ENCODE assay signal across 12 cellular contexts in the genomic region with DNA sequence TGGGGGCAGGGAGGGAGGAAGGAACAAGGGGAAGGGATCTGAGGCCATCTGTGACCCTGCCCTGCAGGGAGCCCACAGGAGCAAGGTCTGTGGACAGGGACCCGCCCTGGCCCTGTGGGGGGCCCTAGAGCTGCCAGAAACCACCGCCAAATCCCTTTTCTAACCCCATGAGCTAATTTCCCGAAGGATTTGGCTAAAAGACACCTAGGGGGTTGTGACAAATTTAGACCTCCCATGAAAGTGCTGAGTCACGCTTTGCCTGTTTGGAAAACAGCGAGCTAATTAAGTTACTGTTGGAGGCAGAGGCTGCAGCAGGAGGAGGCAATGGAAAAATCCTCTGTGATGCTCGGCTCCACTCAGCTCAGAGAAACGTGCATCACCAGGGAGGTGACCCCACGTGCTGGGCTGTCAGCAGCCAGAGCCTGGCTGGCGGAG. TPM values are rescaled to one million over a fixed set of nuclear protein-coding genes. Genes with fewer than 3 reads are reported as not detected.
DNase-seq lines count a peak whose midpoint lies in the region; ATAC-seq, FAIRE-seq and TF ChIP-seq lines count a peak whose summit lies in the region.
"Had no signal": no experiment of that assay in that cellular context is flagged by ENCODE, and none has a peak within 500 bp of the region (broad histone marks: within the 10 kb centered on the region; RNA-seq: fewer than 3 reads in every experiment).

No MANE protein-coding gene starts in this region.

- TF ChIP-seq CTCF in HepG2 (CRISPR knock-in tag; IDR thresholded peaks at IDR 0.05): no peak
- no peak for TF ChIP-seq CTCF in right lobe of liver (IDR thresholded peaks at IDR 0.05)

- H3K4me3 ChIP-seq in HepG2 (replicated peaks in 1 of 3; ENCODE audit: insufficient read depth in 1 of 3, low read depth in 2 of 3, low read length in 3 of 3) (no peak overlapping the region), right lobe of liver (no peak overlapping the region), adipocyte (ENCODE audit: low read length) (no peak overlapping the region), iPS-20b (ENCODE audit: low read length) (no peak overlapping the region; the same call in 1 of the 2 replicates)
- H3K4me3 ChIP-seq: pancreas had no signal

- no peak overlapping the region for H3K27ac Mint-ChIP-seq in T-cell
- no peak overlapping the region for H3K27ac Mint-ChIP-seq in activated naive CD8-positive, alpha-beta T cell treated with anti-CD3 and anti-CD28 coated beads for 36 hours
- H3K27ac Mint-ChIP-seq: activated CD4-positive, alpha-beta T cell treated with anti-CD3 and anti-CD28 coated beads, Interleukin-2, amount 10 ng/mL, durations not matched to agents 24 days and 14 days had no signal

- no peaks in the 10 kb centered on the region for H3K9me3 Mint-ChIP-seq in T-cell
- no peaks in the 10 kb centered on the region for H3K9me3 Mint-ChIP-seq in activated naive CD8-positive, alpha-beta T cell treated with anti-CD3 and anti-CD28 coated beads for 36 hours
- H3K9me3 Mint-ChIP-seq: activated CD4-positive, alpha-beta T cell treated with anti-CD3 and anti-CD28 coated beads, Interleukin-2, amount 10 ng/mL, durations not matched to agents 24 days and 14 days had no signal

- H3K27me3 Mint-ChIP-seq in T-cell: peaks cover 4 to 17% of the 10 kb centered on the region in 2 donors
- peaks cover 12% of the 10 kb centered on the region for H3K27me3 Mint-ChIP-seq in activated naive CD8-positive, alpha-beta T cell treated with anti-CD3 and anti-CD28 coated beads for 36 hours
- H3K27me3 Mint-ChIP-seq: activated CD4-positive, alpha-beta T cell treated with anti-CD3 and anti-CD28 coated beads, Interleukin-2, amount 10 ng/mL, durations not matched to agents 24 days and 14 days had no signal

- no peak for TF ChIP-seq EP300 in HepG2 (IDR thresholded peaks at IDR 0.05; ENCODE audit: low read depth in 2 of 2, low read length in 2 of 2)
- no peak for TF ChIP-seq EP300 in HepG2 (CRISPR knock-in tag; IDR thresholded peaks at IDR 0.05; ENCODE audit: borderline replicate concordance)

- H3K4me3 Mint-ChIP-seq in T-cell: no peak overlapping the region
- no peak overlapping the region for H3K4me3 Mint-ChIP-seq in activated naive CD8-positive, alpha-beta T cell treated with anti-CD3 and anti-CD28 coated beads for 36 hours
- H3K4me3 Mint-ChIP-seq: activated CD4-positive, alpha-beta T cell treated with anti-CD3 and anti-CD28 coated beads, Interleukin-2, amount 10 ng/mL, durations not matched to agents 24 days and 14 days had no signal

- intact Hi-C loops in HepG2 (cut with micrococcal nuclease; ENCODE audit: unreplicated experiment) (no loop called here), right lobe of liver (cut with DNase I) (no loop called here)

- no peaks in the 10 kb centered on the region for H4K20me1 ChIP-seq in HepG2 (ENCODE audit: insufficient read depth, low read length)

- peaks cover 0 to 25% of the 10 kb centered on the region in 2 experiments; a peak in 3 of 5 replicates for H3K27me3 ChIP-seq in HepG2 (ENCODE audit: control insufficient read depth in 1 of 2, insufficient read depth in 2 of 2, low read length in 2 of 2)
- no peaks in the 10 kb centered on the region for H3K27me3 ChIP-seq in right lobe of liver
- peaks cover 35% of the 10 kb centered on the region for H3K27me3 ChIP-seq in adipocyte (replicated peaks; ENCODE audit: control insufficient read depth, insufficient read depth, low read length)
- no peaks in the 10 kb centered on the region for H3K27me3 ChIP-seq in iPS-20b (ENCODE audit: insufficient read depth, low read length)
- H3K27me3 ChIP-seq: pancreas had no signal

- no peaks in the 10 kb centered on the region for H3K36me3 Mint-ChIP-seq in T-cell
- H3K36me3 Mint-ChIP-seq in activated naive CD8-positive, alpha-beta T cell treated with anti-CD3 and anti-CD28 coated beads for 36 hours: no peaks in the 10 kb centered on the region

- CTCF ChIA-PET in HepG2 (lab: Yijun Ruan, JAX; ENCODE audit: low intra/inter-chr PET ratio, low total read pairs) (no interaction called here), T-cell (lab: Charles Lee) (no interaction called here)

- H3K4me1 Mint-ChIP-seq in T-cell: no peaks in the 10 kb centered on the region
- H3K4me1 Mint-ChIP-seq in activated naive CD8-positive, alpha-beta T cell treated with anti-CD3 and anti-CD28 coated beads for 36 hours: no peaks in the 10 kb centered on the region
- H3K4me1 Mint-ChIP-seq: activated CD4-positive, alpha-beta T cell treated with anti-CD3 and anti-CD28 coated beads, Interleukin-2, amount 10 ng/mL, durations not matched to agents 24 days and 14 days had no signal

- no peak for ATAC-seq in HepG2
- ATAC-seq in right lobe of liver: no peak
- no peak for ATAC-seq in T-cell (replicated peaks in 1 of 4)
- no peak for ATAC-seq in GM21381 (IDR thresholded peaks at IDR 0.05; ENCODE audit: unreplicated experiment)

- POLR2A ChIA-PET in HepG2 (lab: Yijun Ruan, JAX) (no interaction called here), T-cell (lab: Charles Lee) (no interaction called here)

- H3K79me2 ChIP-seq in HepG2 (ENCODE audit: insufficient read depth, low read length): no peaks in the 10 kb centered on the region

- no peaks in the 10 kb centered on the region for H3K9me3 ChIP-seq in HepG2 (ENCODE audit: low read length)
- no peaks in the 10 kb centered on the region for H3K9me3 ChIP-seq in right lobe of liver
- peaks cover 19% of the 10 kb centered on the region for H3K9me3 ChIP-seq in adipocyte (ENCODE audit: control insufficient read depth, low read length)
- peaks cover 17% of the 10 kb centered on the region for H3K9me3 ChIP-seq in iPS-20b (ENCODE audit: insufficient read depth, low read depth, low read length)
- H3K9me3 ChIP-seq: pancreas had no signal

- in situ Hi-C loops in HepG2 (cut with HindIII; ENCODE audit: extremely low pct_ligation_motif_present, low pct_unique_long_range_greater_than_20kb): no loop called here

- no peak for TF ChIP-seq RAD21 in HepG2 (CRISPR knock-in tag; IDR thresholded peaks at IDR 0.05)

- no peak overlapping the region for H3K4me2 ChIP-seq in HepG2 (ENCODE audit: low read depth, low read length)

- no peak for TF ChIP-seq POLR2A in HepG2 (IDR thresholded peaks at IDR 0.05; ENCODE audit: insufficient read depth in 1 of 2, low read depth in 2 of 2, low read length in 2 of 2)
- no peak for TF ChIP-seq POLR2A in right lobe of liver (IDR thresholded peaks at IDR 0.05)

- FAIRE-seq in HepG2 (lab: Jason Lieb, UNC): no peak
- FAIRE-seq: keratinocyte, pancreas had no signal

- DNase-seq in HepG2 (ENCODE audit: low spot score) (no peak), right lobe of liver (no peak), adipocyte (ENCODE audit: low read depth) (peak; percentile 10), T-cell (no peak), NOMO-1 (lab: John Stamatoyannopoulos, UW; ENCODE audit: unreplicated experiment in 2 of 2) (no peak)
- no peak for DNase-seq in activated naive CD8-positive, alpha-beta T cell treated with anti-CD3 and anti-CD28 coated beads for 36 hours
- DNase-seq: activated CD4-positive, alpha-beta T cell treated with anti-CD3 and anti-CD28 coated beads, Interleukin-2, amount 10 ng/mL, durations not matched to agents 24 days and 14 days; NCI-H1930; pancreas had no signal

- WGBS in HepG2 (ENCODE audit: low lambda C conversion rate): 3% methylated on average over 9 of the region's 9 CpGs
- 12% methylated on average over 8 of the region's 9 CpGs for WGBS in right lobe of liver (ENCODE audit: insufficient coverage, low coverage, low lambda C conversion rate, missing lambda C conversion rate)

- no peaks in the 10 kb centered on the region for H3K4me1 ChIP-seq in HepG2 (ENCODE audit: insufficient read depth, low read length)
- no peaks in the 10 kb centered on the region for H3K4me1 ChIP-seq in right lobe of liver
- peaks cover 15% of the 10 kb centered on the region for H3K4me1 ChIP-seq in adipocyte (ENCODE audit: control insufficient read depth, insufficient read depth, low read length)
- peaks cover 8% of the 10 kb centered on the region; the same call in 1 of the 2 replicates for H3K4me1 ChIP-seq in iPS-20b (ENCODE audit: insufficient read depth, low read length)
- H3K4me1 ChIP-seq: pancreas had no signal

- no TSS peak for BruUV-seq in HepG2 (replicated peaks; lab: Mats Ljungman, UMichigan)

- H3K36me3 ChIP-seq in HepG2 (replicated peaks in 1 of 2; ENCODE audit: control insufficient read depth in 1 of 2, insufficient read depth in 2 of 2, low read length in 2 of 2) (no peaks in the 10 kb centered on the region), right lobe of liver (no peaks in the 10 kb centered on the region), adipocyte (ENCODE audit: control insufficient read depth, insufficient read depth, low read length, severe bottlenecking) (no peaks in the 10 kb centered on the region), iPS-20b (ENCODE audit: insufficient read depth, low read depth, low read length) (no peaks in the 10 kb centered on the region)
- H3K36me3 ChIP-seq: pancreas had no signal

- H3K27ac ChIP-seq in HepG2 (ENCODE audit: extremely low read length, insufficient read depth, low read length): no peak overlapping the region
- H3K27ac ChIP-seq in right lobe of liver: no peak overlapping the region
- peak overlapping the region; percentile 16 for H3K27ac ChIP-seq in iPS-20b (ENCODE audit: low read length)
- H3K27ac ChIP-seq: pancreas had no signal

- H2AFZ ChIP-seq in HepG2 (ENCODE audit: low read length): no peak overlapping the region

- H3K9ac ChIP-seq in HepG2 (ENCODE audit: insufficient read depth, low read depth, low read length) (no peak overlapping the region), adipocyte (ENCODE audit: low read length) (no peak overlapping the region), iPS-20b (ENCODE audit: low read depth, low read length) (peak overlapping the region; percentile 48; the same call in 1 of the 2 replicates)

RNA-seq across cellular contexts. Expression of a gene that starts 49.9 kb away (rescaled TPM):
- total RNA-seq in HepG2 (2016; rRNA removed; fragmentation: Illumina TruSeq; extraction: Trizol) (not detected in 2 replicates), right lobe of liver (1 to 10 TPM; 1.1 to 5.9 (median 3.5) TPM), T-cell (under 1 TPM in 1 of 5 donors, not detected in 4; 0.16 TPM)
- not detected in 2 replicates for total RNA-seq in HepG2 (2016; cell fraction: cytosol; rRNA removed; fragmentation: Illumina TruSeq; extraction: Trizol; ENCODE audit: low read depth)
- not detected in 2 replicates for total RNA-seq in HepG2 (2016; cell fraction: insoluble cytoplasmic fraction; rRNA removed; fragmentation: Illumina TruSeq; extraction: Trizol)
- not detected in 2 replicates for total RNA-seq in HepG2 (2016; cell fraction: membrane; rRNA removed; fragmentation: Illumina TruSeq; extraction: Trizol)
- total RNA-seq in HepG2 (2016; cell fraction: nucleus; rRNA removed; fragmentation: Illumina TruSeq; extraction: Trizol): not detected in 2 replicates
- polyA plus RNA-seq in HepG2 (2011; rRNA removed): 0.03 TPM in 1 of 2 replicates, not detected in the other
- not detected in 2 replicates for polyA plus RNA-seq in HepG2 (2011; cell fraction: cytosol; rRNA removed)
- polyA plus RNA-seq in HepG2 (2011; cell fraction: nucleus; rRNA removed): not detected in 2 replicates
- not detected in 2 replicates for polyA plus RNA-seq in HepG2 (2012)
- 0.08 TPM in 1 of 2 replicates, not detected in the other for polyA plus RNA-seq in HepG2 (2016; cell fraction: cytosol; fragmentation: Illumina TruSeq; extraction: Trizol; ENCODE audit: low read depth)
- not detected in 2 replicates for polyA plus RNA-seq in HepG2 (2016; cell fraction: insoluble cytoplasmic fraction; fragmentation: Illumina TruSeq; extraction: Trizol; ENCODE audit: low read depth)
- polyA plus RNA-seq in HepG2 (2016; cell fraction: membrane; fragmentation: Illumina TruSeq; extraction: Trizol; ENCODE audit: low read depth): not detected in 2 replicates
- not detected in 2 replicates for polyA plus RNA-seq in HepG2 (2016; cell fraction: nucleus; fragmentation: Illumina TruSeq; extraction: Trizol; ENCODE audit: insufficient read depth, low read depth)
- 12.4 TPM in 1 of 2 replicates, not detected in the other for polyA minus RNA-seq in HepG2 (2011; rRNA and poly(A)+ RNA removed; ENCODE audit: low replicate concordance)
- polyA minus RNA-seq in HepG2 (2011; cell fraction: cytosol; rRNA and poly(A)+ RNA removed): not detected in 2 replicates
- not detected in 2 replicates for polyA minus RNA-seq in HepG2 (2011; cell fraction: nucleus; rRNA and poly(A)+ RNA removed)
- total RNA-seq in activated naive CD8-positive, alpha-beta T cell treated with anti-CD3 and anti-CD28 coated beads for 36 hours: not detected
